Comparison of ENCODE assay signal across 1 cellular context in the genomic region with DNA sequence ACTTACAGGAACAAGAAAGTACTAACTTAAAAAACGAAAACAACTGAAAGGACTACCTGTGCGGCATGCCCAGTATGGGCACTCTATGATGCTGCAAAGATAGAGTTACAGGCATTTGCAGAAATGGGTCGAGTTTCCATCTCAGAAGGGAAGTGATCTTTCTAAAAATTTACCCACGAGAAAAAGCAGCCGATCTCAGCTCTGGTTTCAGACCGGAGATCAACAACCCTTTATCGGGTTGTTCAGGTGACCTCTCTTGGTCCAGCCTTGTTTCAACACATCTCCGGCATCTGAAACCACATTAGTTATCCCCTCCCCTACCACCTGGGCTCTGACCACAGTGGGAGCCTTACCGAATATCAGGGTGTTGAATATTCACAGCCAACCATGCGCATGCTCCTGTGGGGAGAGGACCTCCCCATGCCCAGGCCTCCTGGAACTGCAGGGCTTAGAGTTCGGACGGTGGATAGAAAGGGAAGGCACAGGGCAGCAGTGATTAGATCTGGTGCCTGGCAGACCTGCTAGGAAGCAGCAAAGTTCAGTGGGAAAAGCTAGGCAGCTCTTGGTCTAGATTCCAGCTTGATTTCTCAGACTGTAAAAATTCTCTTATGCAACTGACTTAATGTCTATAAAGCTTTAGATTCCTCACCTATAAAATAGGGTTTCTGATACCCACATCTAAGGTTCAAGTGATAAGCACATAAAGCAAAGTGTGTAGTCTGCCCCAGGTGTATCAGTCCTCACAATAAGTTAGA.
TF ChIP-seq lines count a peak whose summit lies in the region.

No MANE protein-coding gene starts in this region.

TF ChIP-seq in GM23338, 12 proteins besides CTCF, POLR2A, EP300 and RAD21:
- TF ChIP-seq, protein P1, sequence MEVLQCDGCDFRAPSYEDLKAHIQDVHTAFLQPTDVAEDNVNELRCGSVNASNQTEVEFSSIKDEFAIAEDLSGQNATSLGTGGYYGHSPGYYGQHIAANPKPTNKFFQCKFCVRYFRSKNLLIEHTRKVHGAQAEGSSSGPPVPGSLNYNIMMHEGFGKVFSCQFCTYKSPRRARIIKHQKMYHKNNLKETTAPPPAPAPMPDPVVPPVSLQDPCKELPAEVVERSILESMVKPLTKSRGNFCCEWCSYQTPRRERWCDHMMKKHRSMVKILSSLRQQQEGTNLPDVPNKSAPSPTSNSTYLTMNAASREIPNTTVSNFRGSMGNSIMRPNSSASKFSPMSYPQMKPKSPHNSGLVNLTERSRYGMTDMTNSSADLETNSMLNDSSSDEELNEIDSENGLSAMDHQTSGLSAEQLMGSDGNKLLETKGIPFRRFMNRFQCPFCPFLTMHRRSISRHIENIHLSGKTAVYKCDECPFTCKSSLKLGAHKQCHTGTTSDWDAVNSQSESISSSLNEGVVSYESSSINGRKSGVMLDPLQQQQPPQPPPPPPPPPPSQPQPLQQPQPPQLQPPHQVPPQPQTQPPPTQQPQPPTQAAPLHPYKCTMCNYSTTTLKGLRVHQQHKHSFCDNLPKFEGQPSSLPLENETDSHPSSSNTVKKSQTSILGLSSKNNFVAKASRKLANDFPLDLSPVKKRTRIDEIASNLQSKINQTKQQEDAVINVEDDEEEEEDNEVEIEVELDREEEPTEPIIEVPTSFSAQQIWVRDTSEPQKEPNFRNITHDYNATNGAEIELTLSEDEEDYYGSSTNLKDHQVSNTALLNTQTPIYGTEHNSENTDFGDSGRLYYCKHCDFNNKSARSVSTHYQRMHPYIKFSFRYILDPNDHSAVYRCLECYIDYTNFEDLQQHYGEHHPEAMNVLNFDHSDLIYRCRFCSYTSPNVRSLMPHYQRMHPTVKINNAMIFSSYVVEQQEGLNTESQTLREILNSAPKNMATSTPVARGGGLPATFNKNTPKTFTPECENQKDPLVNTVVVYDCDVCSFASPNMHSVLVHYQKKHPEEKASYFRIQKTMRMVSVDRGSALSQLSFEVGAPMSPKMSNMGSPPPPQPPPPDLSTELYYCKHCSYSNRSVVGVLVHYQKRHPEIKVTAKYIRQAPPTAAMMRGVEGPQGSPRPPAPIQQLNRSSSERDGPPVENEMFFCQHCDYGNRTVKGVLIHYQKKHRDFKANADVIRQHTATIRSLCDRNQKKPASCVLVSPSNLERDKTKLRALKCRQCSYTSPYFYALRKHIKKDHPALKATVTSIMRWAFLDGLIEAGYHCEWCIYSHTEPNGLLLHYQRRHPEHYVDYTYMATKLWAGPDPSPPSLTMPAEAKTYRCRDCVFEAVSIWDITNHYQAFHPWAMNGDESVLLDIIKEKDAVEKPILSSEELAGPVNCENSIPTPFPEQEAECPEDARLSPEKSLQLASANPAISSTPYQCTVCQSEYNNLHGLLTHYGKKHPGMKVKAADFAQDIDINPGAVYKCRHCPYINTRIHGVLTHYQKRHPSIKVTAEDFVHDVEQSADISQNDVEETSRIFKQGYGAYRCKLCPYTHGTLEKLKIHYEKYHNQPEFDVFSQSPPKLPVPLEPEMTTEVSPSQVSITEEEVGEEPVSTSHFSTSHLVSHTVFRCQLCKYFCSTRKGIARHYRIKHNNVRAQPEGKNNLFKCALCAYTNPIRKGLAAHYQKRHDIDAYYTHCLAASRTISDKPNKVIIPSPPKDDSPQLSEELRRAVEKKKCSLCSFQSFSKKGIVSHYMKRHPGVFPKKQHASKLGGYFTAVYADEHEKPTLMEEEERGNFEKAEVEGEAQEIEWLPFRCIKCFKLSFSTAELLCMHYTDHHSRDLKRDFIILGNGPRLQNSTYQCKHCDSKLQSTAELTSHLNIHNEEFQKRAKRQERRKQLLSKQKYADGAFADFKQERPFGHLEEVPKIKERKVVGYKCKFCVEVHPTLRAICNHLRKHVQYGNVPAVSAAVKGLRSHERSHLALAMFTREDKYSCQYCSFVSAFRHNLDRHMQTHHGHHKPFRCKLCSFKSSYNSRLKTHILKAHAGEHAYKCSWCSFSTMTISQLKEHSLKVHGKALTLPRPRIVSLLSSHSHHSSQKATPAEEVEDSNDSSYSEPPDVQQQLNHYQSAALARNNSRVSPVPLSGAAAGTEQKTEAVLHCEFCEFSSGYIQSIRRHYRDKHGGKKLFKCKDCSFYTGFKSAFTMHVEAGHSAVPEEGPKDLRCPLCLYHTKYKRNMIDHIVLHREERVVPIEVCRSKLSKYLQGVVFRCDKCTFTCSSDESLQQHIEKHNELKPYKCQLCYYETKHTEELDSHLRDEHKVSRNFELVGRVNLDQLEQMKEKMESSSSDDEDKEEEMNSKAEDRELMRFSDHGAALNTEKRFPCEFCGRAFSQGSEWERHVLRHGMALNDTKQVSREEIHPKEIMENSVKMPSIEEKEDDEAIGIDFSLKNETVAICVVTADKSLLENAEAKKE (CRISPR knock-in tag; IDR thresholded peaks at IDR 0.05): peak; percentile 44; the same call in 1 of the 2 replicates
- TF ChIP-seq, protein P2, sequence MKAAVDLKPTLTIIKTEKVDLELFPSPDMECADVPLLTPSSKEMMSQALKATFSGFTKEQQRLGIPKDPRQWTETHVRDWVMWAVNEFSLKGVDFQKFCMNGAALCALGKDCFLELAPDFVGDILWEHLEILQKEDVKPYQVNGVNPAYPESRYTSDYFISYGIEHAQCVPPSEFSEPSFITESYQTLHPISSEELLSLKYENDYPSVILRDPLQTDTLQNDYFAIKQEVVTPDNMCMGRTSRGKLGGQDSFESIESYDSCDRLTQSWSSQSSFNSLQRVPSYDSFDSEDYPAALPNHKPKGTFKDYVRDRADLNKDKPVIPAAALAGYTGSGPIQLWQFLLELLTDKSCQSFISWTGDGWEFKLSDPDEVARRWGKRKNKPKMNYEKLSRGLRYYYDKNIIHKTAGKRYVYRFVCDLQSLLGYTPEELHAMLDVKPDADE (IDR thresholded peaks at IDR 0.05): no peak
